ENCODE assay signal across 16 cellular contexts in the genomic region with DNA sequence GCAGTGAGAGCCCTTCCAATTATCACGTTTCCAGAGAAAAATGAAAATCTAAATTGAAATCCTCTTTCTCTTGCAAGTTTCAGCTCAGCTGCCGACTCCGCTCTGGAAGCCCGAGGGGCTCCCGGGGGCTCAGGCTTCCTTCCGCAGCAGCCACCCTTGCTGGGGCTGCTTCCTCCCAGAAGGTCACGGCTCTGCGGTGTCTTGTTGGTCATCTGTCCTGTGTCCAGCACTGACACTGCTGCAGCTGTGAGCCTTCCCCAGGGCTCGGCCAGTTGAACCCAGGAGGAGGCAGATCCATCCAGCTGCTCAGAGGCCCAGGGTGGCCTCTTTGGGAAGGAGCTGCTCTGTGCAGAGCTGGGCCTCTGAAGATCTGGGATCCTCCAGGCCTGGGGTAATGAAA.
A peak's percentile ranks its signal among the peaks of the same experiment; 100 is the strongest.
DNase-seq lines count a peak whose midpoint lies in the region; ATAC-seq and TF ChIP-seq lines count a peak whose summit lies in the region.
"Had no signal": no experiment of that assay in that cellular context is flagged by ENCODE, and none has a peak within 500 bp of the region (broad histone marks: within the 10 kb centered on the region; RNA-seq: fewer than 3 reads in every experiment).

No MANE protein-coding gene starts in this region.

- H3F3A ChIP-seq in MM.1S (ENCODE audit: insufficient read depth, low read length): peaks cover 35% of the 10 kb centered on the region

- CTCF ChIA-PET in activated CD4-positive, alpha-beta memory T cell treated with anti-CD3 and anti-CD28 coated beads, Interleukin-2, amount 10 ng/mL, durations not matched to agents 7 days and 5 days (lab: Charles Lee): no interaction called here
- CTCF ChIA-PET in activated CD4-positive, alpha-beta memory T cell treated with anti-CD3 and anti-CD28 coated beads for 36 hours (lab: Charles Lee): no interaction called here

- no peak for DNase-seq in activated CD4-positive, alpha-beta memory T cell treated with anti-CD3 and anti-CD28 coated beads, Interleukin-2, amount 10 ng/mL, durations not matched to agents 7 days and 5 days
- DNase-seq in activated CD4-positive, alpha-beta memory T cell treated with anti-CD3 and anti-CD28 coated beads for 36 hours: no peak
- no peak for DNase-seq in MM.1S
- peak; percentile 26 for DNase-seq in endodermal cell
- no peak for DNase-seq in stimulated activated naive B cell treated with anti-CD40 and anti-IgM and Interleukin-4, amounts not matched to agents 10 μg/mL and 1 μg/mL and 100 μg/mL, for 72 hours
- DNase-seq in NCI-H1105 treated with DMSO at 0.1 percent for 48 hours (lab: John Stamatoyannopoulos, UW): no peak
- no peak for DNase-seq in RKO (ENCODE audit: low spot score)
- no peak for DNase-seq in effector CD8-positive, alpha-beta T cell (lab: John Stamatoyannopoulos, UW)
- DNase-seq: activated CD4-positive, alpha-beta T cell treated with anti-CD3 and anti-CD28 coated beads for 4 hours; activated naive CD4-positive, alpha-beta T cell treated with Interleukin-2 at 50 U/mL for 16 hours; activated T-cell treated with anti-CD3 and anti-CD28 coated beads for 4 hours; NCI-H1417; NCI-H2107; NCI-H510A treated with DMSO at 0.1 percent for 48 hours; stimulated activated CD4-positive, alpha-beta T cell treated with anti-CD3 and anti-CD28 coated beads, Interleukin-4, amount 100 ng/mL, for 1 hour had no signal

- H3K79me2 ChIP-seq in MM.1S (ENCODE audit: low read length): no peaks in the 10 kb centered on the region

- H3K36me3 ChIP-seq in MM.1S (replicated peaks; ENCODE audit: insufficient read depth, low read length): no peaks in the 10 kb centered on the region
- H3K36me3 ChIP-seq in endodermal cell (ENCODE audit: control insufficient read depth, insufficient read depth, low read length): no peaks in the 10 kb centered on the region

- peaks cover 68% of the 10 kb centered on the region for H3K4me1 ChIP-seq in MM.1S (ENCODE audit: low read length)
- H3K4me1 ChIP-seq in endodermal cell (ENCODE audit: control insufficient read depth, insufficient read depth, low read length): no peaks in the 10 kb centered on the region
- H3K4me1 ChIP-seq: A549 had no signal

- H3K27me3 Mint-ChIP-seq in activated CD4-positive, alpha-beta memory T cell treated with anti-CD3 and anti-CD28 coated beads, Interleukin-2, amount 10 ng/mL, durations not matched to agents 7 days and 5 days: peaks cover 20% of the 10 kb centered on the region
- H3K27me3 Mint-ChIP-seq in activated CD4-positive, alpha-beta memory T cell treated with anti-CD3 and anti-CD28 coated beads for 36 hours: peaks cover 3% of the 10 kb centered on the region
- no peaks in the 10 kb centered on the region for H3K27me3 Mint-ChIP-seq in endodermal cell (ENCODE audit: insufficient read depth)
- H3K27me3 Mint-ChIP-seq in stimulated activated naive B cell treated with anti-CD40 and anti-IgM and Interleukin-4, amounts not matched to agents 10 μg/mL and 1 μg/mL and 100 μg/mL, for 72 hours: peaks cover 0 to 14% of the 10 kb centered on the region in 2 donors

- H3K27me3 ChIP-seq in MM.1S (replicated peaks; ENCODE audit: insufficient read depth, low read length): no peaks in the 10 kb centered on the region
- no peaks in the 10 kb centered on the region for H3K27me3 ChIP-seq in endodermal cell (ENCODE audit: control insufficient read depth, insufficient read depth, low read length, poor library complexity, severe bottlenecking)

- WGBS in endodermal cell (ENCODE audit: insufficient coverage in 1 of 2, insufficient read length in 1 of 2), 2 experiments: 96 to 100% methylated on average over 2 to 9 of the region's 9 CpGs

- POLR2A ChIA-PET in activated CD4-positive, alpha-beta memory T cell treated with anti-CD3 and anti-CD28 coated beads, Interleukin-2, amount 10 ng/mL, durations not matched to agents 7 days and 5 days (lab: Charles Lee): no interaction called here
- POLR2A ChIA-PET in activated CD4-positive, alpha-beta memory T cell treated with anti-CD3 and anti-CD28 coated beads for 36 hours (lab: Charles Lee): no interaction called here

- no peak overlapping the region for H3K4me3 ChIP-seq in MM.1S (ENCODE audit: low read length)
- no peak overlapping the region for H3K4me3 ChIP-seq in endodermal cell (ENCODE audit: low read length)
- H3K4me3 ChIP-seq: A549 had no signal

- H3K9me2 ChIP-seq in MM.1S (replicated peaks; ENCODE audit: insufficient read depth, low read length): no peaks in the 10 kb centered on the region

- TF ChIP-seq CTCF in MM.1S (IDR thresholded peaks at IDR 0.05; ENCODE audit: low read length) (no peak), endodermal cell (conservative IDR thresholded peaks at IDR 0.05) (no peak)

- peak overlapping the region; percentile 40 for H3K27ac Mint-ChIP-seq in activated CD4-positive, alpha-beta memory T cell treated with anti-CD3 and anti-CD28 coated beads, Interleukin-2, amount 10 ng/mL, durations not matched to agents 7 days and 5 days
- H3K27ac Mint-ChIP-seq in activated CD4-positive, alpha-beta memory T cell treated with anti-CD3 and anti-CD28 coated beads for 36 hours: no peak overlapping the region
- no peak overlapping the region for H3K27ac Mint-ChIP-seq in endodermal cell
- H3K27ac Mint-ChIP-seq in stimulated activated naive B cell treated with anti-CD40 and anti-IgM and Interleukin-4, amounts not matched to agents 10 μg/mL and 1 μg/mL and 100 μg/mL, for 72 hours: no peak overlapping the region

- H3K9ac ChIP-seq in MM.1S (ENCODE audit: low read length): peak overlapping the region; percentile 76; the same call in 1 of the 2 replicates
- no peak overlapping the region for H3K9ac ChIP-seq in endodermal cell (ENCODE audit: extremely low read depth, low read length, poor library complexity, severe bottlenecking)

- H3K9me3 ChIP-seq in MM.1S (replicated peaks; ENCODE audit: insufficient read depth, low read length): no peaks in the 10 kb centered on the region
- H3K9me3 ChIP-seq in endodermal cell (ENCODE audit: control insufficient read depth, low read length): no peaks in the 10 kb centered on the region
- H3K9me3 ChIP-seq: A549 had no signal

- peaks cover 8% of the 10 kb centered on the region for H3K9me3 Mint-ChIP-seq in activated CD4-positive, alpha-beta memory T cell treated with anti-CD3 and anti-CD28 coated beads, Interleukin-2, amount 10 ng/mL, durations not matched to agents 7 days and 5 days
- no peaks in the 10 kb centered on the region for H3K9me3 Mint-ChIP-seq in activated CD4-positive, alpha-beta memory T cell treated with anti-CD3 and anti-CD28 coated beads for 36 hours
- H3K9me3 Mint-ChIP-seq in endodermal cell: no peaks in the 10 kb centered on the region
- H3K9me3 Mint-ChIP-seq in stimulated activated naive B cell treated with anti-CD40 and anti-IgM and Interleukin-4, amounts not matched to agents 10 μg/mL and 1 μg/mL and 100 μg/mL, for 72 hours: peaks cover 6 to 7% of the 10 kb centered on the region in 2 donors

- H3K4me2 ChIP-seq in MM.1S (ENCODE audit: low read depth, low read length): no peak overlapping the region
- H3K4me2 ChIP-seq: A549 had no signal

- intact Hi-C loops in activated CD4-positive, alpha-beta memory T cell treated with anti-CD3 and anti-CD28 coated beads for 36 hours (cut with micrococcal nuclease): no loop called here

- peak overlapping the region; percentile 74; the same call in 1 of the 2 replicates for H2AFZ ChIP-seq in MM.1S (ENCODE audit: low read length)

- no peak overlapping the region for H3K4me3 Mint-ChIP-seq in activated CD4-positive, alpha-beta memory T cell treated with anti-CD3 and anti-CD28 coated beads, Interleukin-2, amount 10 ng/mL, durations not matched to agents 7 days and 5 days
- no peak overlapping the region for H3K4me3 Mint-ChIP-seq in activated CD4-positive, alpha-beta memory T cell treated with anti-CD3 and anti-CD28 coated beads for 36 hours
- H3K4me3 Mint-ChIP-seq in endodermal cell: no peak overlapping the region
- peak overlapping the region; percentile 19 to 32 for H3K4me3 Mint-ChIP-seq in stimulated activated naive B cell treated with anti-CD40 and anti-IgM and Interleukin-4, amounts not matched to agents 10 μg/mL and 1 μg/mL and 100 μg/mL, for 72 hours

- peaks cover 5% of the 10 kb centered on the region for H3K36me3 Mint-ChIP-seq in activated CD4-positive, alpha-beta memory T cell treated with anti-CD3 and anti-CD28 coated beads, Interleukin-2, amount 10 ng/mL, durations not matched to agents 7 days and 5 days (ENCODE audit: low read depth)
- no peaks in the 10 kb centered on the region for H3K36me3 Mint-ChIP-seq in activated CD4-positive, alpha-beta memory T cell treated with anti-CD3 and anti-CD28 coated beads for 36 hours
- no peaks in the 10 kb centered on the region for H3K36me3 Mint-ChIP-seq in endodermal cell (ENCODE audit: low read depth)
- peaks cover 8 to 17% of the 10 kb centered on the region in 2 donors for H3K36me3 Mint-ChIP-seq in stimulated activated naive B cell treated with anti-CD40 and anti-IgM and Interleukin-4, amounts not matched to agents 10 μg/mL and 1 μg/mL and 100 μg/mL, for 72 hours

- H4K20me1 ChIP-seq in MM.1S (ENCODE audit: insufficient read depth, low read length): no peaks in the 10 kb centered on the region

- H3K4me1 Mint-ChIP-seq in activated CD4-positive, alpha-beta memory T cell treated with anti-CD3 and anti-CD28 coated beads, Interleukin-2, amount 10 ng/mL, durations not matched to agents 7 days and 5 days: peaks cover 39% of the 10 kb centered on the region
- peaks cover 19% of the 10 kb centered on the region for H3K4me1 Mint-ChIP-seq in activated CD4-positive, alpha-beta memory T cell treated with anti-CD3 and anti-CD28 coated beads for 36 hours (ENCODE audit: low read depth)
- H3K4me1 Mint-ChIP-seq in endodermal cell: no peaks in the 10 kb centered on the region
- peaks cover 59 to 83% of the 10 kb centered on the region in 2 donors for H3K4me1 Mint-ChIP-seq in stimulated activated naive B cell treated with anti-CD40 and anti-IgM and Interleukin-4, amounts not matched to agents 10 μg/mL and 1 μg/mL and 100 μg/mL, for 72 hours

- ATAC-seq in stimulated activated naive B cell treated with anti-CD40 and anti-IgM and Interleukin-4, amounts not matched to agents 10 μg/mL and 1 μg/mL and 100 μg/mL, for 72 hours (replicated peaks): no peak
- ATAC-seq: A549 had no signal

- H3K27ac ChIP-seq in MM.1S (ENCODE audit: low read length): peak overlapping the region; percentile 99
- H3K27ac ChIP-seq in endodermal cell (ENCODE audit: low read depth, low read length): no peak overlapping the region
- H3K27ac ChIP-seq: A549 had no signal

Comparison
In these comparisons a context has a peak if more than half of its experiments do, and no peak if none do; other contexts are left out.
1. H3K4me3 Mint-ChIP-seq: peak in stimulated activated naive B cell treated with anti-CD40 and anti-IgM and Interleukin-4, amounts not matched to agents 10 μg/mL and 1 μg/mL and 100 μg/mL, for 72 hours (2 of 2); none in activated CD4-positive, alpha-beta memory T cell treated with anti-CD3 and anti-CD28 coated beads, Interleukin-2, amount 10 ng/mL, durations not matched to agents 7 days and 5 days (single experiment), activated CD4-positive, alpha-beta memory T cell treated with anti-CD3 and anti-CD28 coated beads for 36 hours (single experiment) and endodermal cell (single experiment).